ENCODE assay signal across 19 cellular contexts in genomic region chr7:39697481-39697880, GRCh38.
"Had no signal": no experiment of that assay in that cellular context is flagged by ENCODE, and none has a peak within 500 bp of the region (broad histone marks: within the 10 kb centered on the region; RNA-seq: fewer than 3 reads in every experiment).

No MANE protein-coding gene starts in this region.

- H3K4me3 Mint-ChIP-seq: activated CD4-positive, alpha-beta memory T cell treated with anti-CD3 and anti-CD28 coated beads, Interleukin-2, amount 10 ng/mL, durations not matched to agents 7 days and 5 days; activated naive CD4-positive, alpha-beta T cell treated with anti-CD3 and anti-CD28 coated beads for 36 hours; activated T-cell treated with anti-CD3 and anti-CD28 coated beads, Interleukin-2, amount 50 U/mL, for 4 hours; immature natural killer cell; naive thymus-derived CD4-positive, alpha-beta T cell had no signal

- H3K27me3 ChIP-seq: adrenal gland, esophagus muscularis mucosa, neutrophil, pancreas, right lobe of liver, upper lobe of right lung had no signal

- H3K27ac ChIP-seq: adrenal gland, esophagus muscularis mucosa, neutrophil, pancreas, right lobe of liver, upper lobe of right lung had no signal

- ATAC-seq: activated T-cell treated with anti-CD3 and anti-CD28 coated beads, Interleukin-2, amount 50 U/mL, for 4 hours; left ventricle myocardium superior; naive thymus-derived CD4-positive, alpha-beta T cell; pancreas; right lobe of liver; upper lobe of right lung had no signal

- H3K27ac Mint-ChIP-seq: activated CD4-positive, alpha-beta memory T cell treated with anti-CD3 and anti-CD28 coated beads, Interleukin-2, amount 10 ng/mL, durations not matched to agents 7 days and 5 days; activated naive CD4-positive, alpha-beta T cell treated with anti-CD3 and anti-CD28 coated beads for 36 hours had no signal

- DNase-seq: activated CD4-positive, alpha-beta memory T cell treated with anti-CD3 and anti-CD28 coated beads, Interleukin-2, amount 10 ng/mL, durations not matched to agents 7 days and 5 days; activated CD4-positive, alpha-beta T cell treated with anti-CD3 and anti-CD28 coated beads for 4 hours; activated naive CD4-positive, alpha-beta T cell treated with anti-CD3 and anti-CD28 coated beads for 36 hours; activated T-cell treated with anti-CD3 and anti-CD28 coated beads, Interleukin-2, amount 50 U/mL, for 4 hours; adrenal gland; effector CD4-positive, alpha-beta T cell; foreskin melanocyte; head of caudate nucleus; immature natural killer cell; left ventricle myocardium superior; mesenchymal stem cell; naive thymus-derived CD4-positive, alpha-beta T cell; pancreas; right lobe of liver; stimulated activated CD4-positive, alpha-beta T cell treated with anti-CD3 and anti-CD28 coated beads, Interleukin-4, amount 100 ng/mL, for 1 hour; upper lobe of right lung had no signal

- H3K4me1 Mint-ChIP-seq: activated CD4-positive, alpha-beta memory T cell treated with anti-CD3 and anti-CD28 coated beads, Interleukin-2, amount 10 ng/mL, durations not matched to agents 7 days and 5 days had no signal

- H3K4me3 ChIP-seq: adrenal gland, esophagus muscularis mucosa, pancreas, right lobe of liver, smooth muscle cell, upper lobe of right lung had no signal

- H3K9me3 ChIP-seq: adrenal gland, esophagus muscularis mucosa, neutrophil, pancreas, right lobe of liver, upper lobe of right lung had no signal

- H3K27me3 Mint-ChIP-seq: activated CD4-positive, alpha-beta memory T cell treated with anti-CD3 and anti-CD28 coated beads, Interleukin-2, amount 10 ng/mL, durations not matched to agents 7 days and 5 days; naive thymus-derived CD4-positive, alpha-beta T cell had no signal

- H3K9me3 Mint-ChIP-seq: activated CD4-positive, alpha-beta memory T cell treated with anti-CD3 and anti-CD28 coated beads, Interleukin-2, amount 10 ng/mL, durations not matched to agents 7 days and 5 days; activated T-cell treated with anti-CD3 and anti-CD28 coated beads, Interleukin-2, amount 50 U/mL, for 4 hours; immature natural killer cell had no signal

- H3K4me1 ChIP-seq: esophagus muscularis mucosa, pancreas, right lobe of liver, upper lobe of right lung had no signal
